Comparison of ENCODE assay signal across 20 cellular contexts in genomic region chr11:33389635-33390034, GRCh38. TPM values are rescaled to one million over a fixed set of nuclear protein-coding genes. Genes with fewer than 3 reads are reported as not detected.
A peak's percentile ranks its signal among the peaks of the same experiment; 100 is the strongest.
DNase-seq lines count a peak whose midpoint lies in the region; ATAC-seq and TF ChIP-seq lines count a peak whose summit lies in the region.
"Had no signal": no experiment of that assay in that cellular context is flagged by ENCODE, and none has a peak within 500 bp of the region (broad histone marks: within the 10 kb centered on the region; RNA-seq: fewer than 3 reads in every experiment).

No MANE protein-coding gene starts in this region.

- H3K27ac ChIP-seq in thyroid gland, result no peak overlapping the region
- no peak overlapping the region for H3K27ac ChIP-seq in vagina
- H3K27ac ChIP-seq: A549, epithelial cell of prostate, ovary had no signal

- H3K27me3 ChIP-seq in GM06990 (replicated peaks; ENCODE audit: control insufficient read depth, insufficient read depth, low read length), result no peaks in the 10 kb centered on the region
- no peaks in the 10 kb centered on the region for H3K27me3 ChIP-seq in thyroid gland
- no peaks in the 10 kb centered on the region for H3K27me3 ChIP-seq in vagina
- H3K27me3 ChIP-seq: ovary had no signal

- peak overlapping the region; percentile 41 for H3K4me3 ChIP-seq in GM06990 (replicated peaks; ENCODE audit: low read depth, low read length)
- no peak overlapping the region for H3K4me3 ChIP-seq in thyroid gland (replicated peaks in 1 of 3)
- H3K4me3 ChIP-seq in vagina, result no peak overlapping the region
- H3K4me3 ChIP-seq: A549, ovary had no signal

- TF ChIP-seq CTCF in GM06990 (IDR thresholded peaks at IDR 0.05; ENCODE audit: insufficient read depth, low read length, poor library complexity, severe bottlenecking) (no peak), thyroid gland (IDR thresholded peaks at IDR 0.05) (no peak), vagina (IDR thresholded peaks at IDR 0.05) (no peak)

- DNase-seq in GM06990 (ENCODE audit: extremely low read depth, insufficient read length), result no peak
- no peak for DNase-seq in thyroid gland
- DNase-seq in Right ventricle myocardium inferior (ENCODE audit: missing footprints), result no peak
- DNase-seq in ecto neural progenitor cell (ENCODE audit: low spot score), result no peak
- no peak for DNase-seq in vagina (ENCODE audit: extremely low spot score in 2 of 2)
- DNase-seq: activated CD4-positive, alpha-beta T cell treated with anti-CD3 and anti-CD28 coated beads, Interleukin-2, amount 10 ng/mL, durations not matched to agents 24 days and 14 days; activated effector memory CD4-positive, alpha-beta T cell treated with Interleukin-2 at 50 U/mL for 16 hours; caudate nucleus; hypothalamus; mammary epithelial cell; NCI-H1092; NCI-H69; ovary; stimulated activated CD4-positive, alpha-beta T cell treated with anti-CD3 and anti-CD28 coated beads, Interleukin-1b, Interleukin-23, amount 100 ng/mL, for 48 hours; stimulated activated naive CD8-positive, alpha-beta T cell treated with anti-CD3 and anti-CD28 coated beads, Interleukin-15, amount 100 ng/mL, for 72 hours had no signal

- 88 to 95% methylated on average over 4 of the region's 4 CpGs for WGBS in thyroid gland, 2 donors

- no peaks in the 10 kb centered on the region for H3K36me3 ChIP-seq in GM06990 (ENCODE audit: control insufficient read depth, insufficient read depth, low read length)
- no peaks in the 10 kb centered on the region for H3K36me3 ChIP-seq in thyroid gland
- no peaks in the 10 kb centered on the region for H3K36me3 ChIP-seq in vagina
- H3K36me3 ChIP-seq: ovary had no signal

- H3K9me3 ChIP-seq in thyroid gland (no peaks in the 10 kb centered on the region), vagina (no peaks in the 10 kb centered on the region)
- H3K9me3 ChIP-seq: ovary had no signal

- TF ChIP-seq POLR2A in thyroid gland (IDR thresholded peaks at IDR 0.05) (no peak), vagina (IDR thresholded peaks at IDR 0.05) (no peak)

- ATAC-seq in GM19324 (IDR thresholded peaks at IDR 0.05; ENCODE audit: low FRiP score, unreplicated experiment), result peak; percentile 52
- ATAC-seq in HG02623 (IDR thresholded peaks at IDR 0.05; ENCODE audit: unreplicated experiment), result peak; percentile 51
- peak; percentile 58 for ATAC-seq in HG03442 (IDR thresholded peaks at IDR 0.05; ENCODE audit: unreplicated experiment)
- ATAC-seq in Right ventricle myocardium inferior, result no peak
- ATAC-seq: A549; stimulated activated naive CD8-positive, alpha-beta T cell treated with anti-CD3 and anti-CD28 coated beads, Interleukin-15, amount 100 ng/mL, for 72 hours had no signal

- H3K4me1 ChIP-seq in thyroid gland, result no peaks in the 10 kb centered on the region
- no peaks in the 10 kb centered on the region for H3K4me1 ChIP-seq in vagina
- H3K4me1 ChIP-seq: A549 had no signal

- intact Hi-C loops in thyroid gland (cut with DNase I), result no loop called here
- intact Hi-C loops in Right ventricle myocardium inferior (cut with DNase I), result no loop called here
- intact Hi-C loops in vagina (cut with DNase I), result no loop called here

RNA-seq across cellular contexts. Expression of gene KIAA1549L, which starts 13.7 kb away (rescaled TPM):
- total RNA-seq in thyroid gland (under 1 TPM; under 0.01 to 0.21 (median 0.12) TPM), Right ventricle myocardium inferior (0.08 TPM), vagina (0.25 TPM)
- total RNA-seq: activated CD4-positive, alpha-beta T cell treated with anti-CD3 and anti-CD28 coated beads, Interleukin-2, amount 10 ng/mL, durations not matched to agents 24 days and 14 days had no signal
